ENCODE assay signal across 20 cellular contexts in genomic region chr1:240577095-240577494, GRCh38. TPM values are rescaled to one million over a fixed set of nuclear protein-coding genes. Genes with fewer than 3 reads are reported as not detected.
A peak's percentile ranks its signal among the peaks of the same experiment; 100 is the strongest.
DNase-seq lines count a peak whose midpoint lies in the region; ATAC-seq and TF ChIP-seq lines count a peak whose summit lies in the region.
"Had no signal": no experiment of that assay in that cellular context is flagged by ENCODE, and none has a peak within 500 bp of the region (broad histone marks: within the 10 kb centered on the region; RNA-seq: fewer than 3 reads in every experiment).

No MANE protein-coding gene starts in this region.

- H3K9me2 ChIP-seq in OCI-LY7 (ENCODE audit: insufficient read depth, low read length) = no peaks in the 10 kb centered on the region

- ATAC-seq in DND-41 (ENCODE audit: insufficient read depth, low read depth) = no peak
- no peak for ATAC-seq in SK-N-SH treated with all-trans-retinoic acid at 6 μM for 48 hours
- no peak for ATAC-seq in HG03469 (IDR thresholded peaks at IDR 0.05; ENCODE audit: unreplicated experiment)
- ATAC-seq in left colon = no peak
- ATAC-seq: K562, Panc1 had no signal

- peaks cover 24% of the 10 kb centered on the region for H3K4me1 ChIP-seq in DND-41 (ENCODE audit: insufficient read depth, low read length)
- H3K4me1 ChIP-seq in OCI-LY7 (ENCODE audit: insufficient read depth, low read length, poor library complexity, severe bottlenecking) = peaks cover 6% of the 10 kb centered on the region
- H3K4me1 ChIP-seq in fibroblast of lung (ENCODE audit: control insufficient read depth, extremely low read depth, insufficient read depth, low read length) = no peaks in the 10 kb centered on the region
- no peaks in the 10 kb centered on the region for H3K4me1 ChIP-seq in smooth muscle cell (ENCODE audit: low read depth)
- H3K4me1 ChIP-seq: Caco-2 had no signal

- no peaks in the 10 kb centered on the region for H4K20me1 ChIP-seq in DND-41 (ENCODE audit: insufficient read depth, low read length)
- H4K20me1 ChIP-seq in OCI-LY7 (ENCODE audit: insufficient read depth, low read length) = no peaks in the 10 kb centered on the region
- no peaks in the 10 kb centered on the region for H4K20me1 ChIP-seq in fibroblast of lung (ENCODE audit: control insufficient read depth, extremely low read depth, insufficient read depth, low read length)
- H4K20me1 ChIP-seq in smooth muscle cell (ENCODE audit: low read depth) = no peaks in the 10 kb centered on the region

- intact Hi-C loops in OCI-LY7 (cut with micrococcal nuclease; ENCODE audit: unreplicated experiment) (no loop called here), left colon (cut with DNase I, micrococcal nuclease) (no loop called here)

- no peaks in the 10 kb centered on the region for H3K36me3 ChIP-seq in DND-41 (ENCODE audit: insufficient read depth, low read length)
- H3K36me3 ChIP-seq in OCI-LY7 (ENCODE audit: insufficient read depth, low read length) = no peaks in the 10 kb centered on the region
- no peaks in the 10 kb centered on the region for H3K36me3 ChIP-seq in fibroblast of lung (ENCODE audit: control insufficient read depth, insufficient read depth, low read length)
- no peaks in the 10 kb centered on the region for H3K36me3 ChIP-seq in smooth muscle cell (ENCODE audit: low read depth)

- H3K4me2 ChIP-seq in DND-41 (ENCODE audit: insufficient read depth, low read length) = peak overlapping the region; percentile 65
- H3K4me2 ChIP-seq in OCI-LY7 (ENCODE audit: low read length) = no peak overlapping the region
- H3K4me2 ChIP-seq in fibroblast of lung (ENCODE audit: extremely low read depth, insufficient read depth, low read length) = peak overlapping the region; percentile 26
- peak overlapping the region; percentile 80 for H3K4me2 ChIP-seq in smooth muscle cell

- POLR2A ChIA-PET in OCI-LY7 (lab: Charles Lee) = no interaction called here

- no peak overlapping the region for H2AFZ ChIP-seq in DND-41 (ENCODE audit: low read depth, low read length)
- peak overlapping the region; percentile 97; the same call in 1 of the 2 replicates for H2AFZ ChIP-seq in OCI-LY7 (ENCODE audit: low read length)
- H2AFZ ChIP-seq in fibroblast of lung (ENCODE audit: low read length) = no peak overlapping the region
- H2AFZ ChIP-seq in smooth muscle cell (ENCODE audit: low read depth) = no peak overlapping the region

- H3K9ac ChIP-seq in DND-41 (ENCODE audit: low read depth, low read length) = no peak overlapping the region
- no peak overlapping the region for H3K9ac ChIP-seq in fibroblast of lung (ENCODE audit: insufficient read depth, low read length)
- H3K9ac ChIP-seq in smooth muscle cell (ENCODE audit: low read depth) = no peak overlapping the region

- H3K27me3 ChIP-seq in DND-41 (ENCODE audit: insufficient read depth, low read length, poor library complexity) (no peaks in the 10 kb centered on the region), fibroblast of lung (ENCODE audit: control insufficient read depth, insufficient read depth, low read length) (no peaks in the 10 kb centered on the region), smooth muscle cell (ENCODE audit: low read depth) (no peaks in the 10 kb centered on the region)

- CTCF ChIA-PET in OCI-LY7 (lab: Charles Lee; ENCODE audit: unreplicated experiment) = no interaction called here

- H3K9me3 ChIP-seq in DND-41 (ENCODE audit: insufficient read depth, low read length, severe bottlenecking) (no peaks in the 10 kb centered on the region), OCI-LY7 (ENCODE audit: low read length) (no peaks in the 10 kb centered on the region), fibroblast of lung (ENCODE audit: control insufficient read depth, insufficient read depth, low read depth, low read length) (no peaks in the 10 kb centered on the region), smooth muscle cell (replicated peaks; ENCODE audit: low read depth) (no peaks in the 10 kb centered on the region)
- H3K9me3 ChIP-seq: Caco-2 had no signal

- DNase-seq in DND-41 (no peak), OCI-LY7 (ENCODE audit: low spot score) (no peak), fibroblast of lung (ENCODE audit: low read depth in 2 of 2) (no peak), smooth muscle cell (lab: John Stamatoyannopoulos, UW; ENCODE audit: unreplicated experiment) (no peak), left colon (no peak)
- DNase-seq: Caco-2, GOT3, NCI-H1105, NCI-H1694 treated with DMSO at 0.1 percent for 48 hours, NCI-H345, NCI-H748 treated with DMSO at 0.1 percent for 48 hours, SHP77 had no signal

- TF ChIP-seq CTCF in DND-41 (IDR thresholded peaks at IDR 0.05; ENCODE audit: borderline replicate concordance, extremely low read depth, low read length, poor library complexity, severe bottlenecking) (no peak), OCI-LY7 (conservative IDR thresholded peaks at IDR 0.05; ENCODE audit: low read length) (no peak), fibroblast of lung (conservative IDR thresholded peaks at IDR 0.05 in 1 of 2, IDR thresholded peaks at IDR 0.05 in 1 of 2; ENCODE audit: low read depth in 1 of 2, low read length in 2 of 2) (no peak), smooth muscle cell (IDR thresholded peaks at IDR 0.05; ENCODE audit: borderline replicate concordance, insufficient read depth, poor library complexity, severe bottlenecking) (no peak)

- H3K27ac ChIP-seq in DND-41 (ENCODE audit: low read length) (0 out of 2 replicates have a peak overlapping the region, but pooled peaks have one; percentile 39), OCI-LY7 (ENCODE audit: low read depth, low read length, poor library complexity, severe bottlenecking) (no peak overlapping the region), fibroblast of lung (ENCODE audit: insufficient read depth, low read length) (peak overlapping the region; percentile 18), smooth muscle cell (ENCODE audit: low read depth) (no peak overlapping the region)
- H3K27ac ChIP-seq: HL-60 had no signal

- no TSS peak for BruUV-seq in OCI-LY7 (replicated peaks; lab: Mats Ljungman, UMichigan)

- H3K79me2 ChIP-seq in DND-41 (ENCODE audit: insufficient read depth, low read length) = no peaks in the 10 kb centered on the region
- H3K79me2 ChIP-seq in OCI-LY7 (ENCODE audit: insufficient read depth, low read depth, low read length) = no peaks in the 10 kb centered on the region
- H3K79me2 ChIP-seq in fibroblast of lung (ENCODE audit: control insufficient read depth, insufficient read depth, low read length) = no peaks in the 10 kb centered on the region
- H3K79me2 ChIP-seq in smooth muscle cell (ENCODE audit: low read depth) = no peaks in the 10 kb centered on the region

- H3K4me3 ChIP-seq in DND-41 (ENCODE audit: low read depth in 1 of 2, low read length in 2 of 2) (0 out of 4 replicates have a peak overlapping the region, but pooled peaks of 1 of the 2 experiments have one; percentile 39), OCI-LY7 (ENCODE audit: low read depth, low read length, poor library complexity, severe bottlenecking) (no peak overlapping the region), fibroblast of lung (replicated peaks in 1 of 4; ENCODE audit: control extremely low read depth in 1 of 4, insufficient read depth in 1 of 4, low read depth in 3 of 4, low read length in 4 of 4) (peak overlapping the region in 2 of 4 experiments; percentile 4 to 57), smooth muscle cell (no peak overlapping the region)
- H3K4me3 ChIP-seq: GM12878, K562 had no signal

- 76% methylated on average over 5 of the region's 5 CpGs for WGBS in smooth muscle cell (ENCODE audit: low lambda C conversion rate)

- H3F3A ChIP-seq in smooth muscle cell (ENCODE audit: low read depth) = no peaks in the 10 kb centered on the region

TF ChIP-seq in SK-N-SH treated with all-trans-retinoic acid at 6 μM for 48 hours, 23 proteins besides CTCF, POLR2A, EP300 and RAD21:
- no peak for TF ChIP-seq CREB5 (CRISPR knock-in tag; IDR thresholded peaks at IDR 0.05; ENCODE audit: low read depth)
- TF ChIP-seq OSR1 (CRISPR knock-in tag; IDR thresholded peaks at IDR 0.05) = no peak
- TF ChIP-seq RARB (CRISPR knock-in tag; IDR thresholded peaks at IDR 0.05) = no peak
- TF ChIP-seq ZFP30 (CRISPR knock-in tag; IDR thresholded peaks at IDR 0.05) = no peak
- no peak for TF ChIP-seq ZNF8 (CRISPR knock-in tag; IDR thresholded peaks at IDR 0.05)
- TF ChIP-seq BACH2 (CRISPR knock-in tag; IDR thresholded peaks at IDR 0.05; ENCODE audit: borderline replicate concordance) = no peak
- no peak for TF ChIP-seq ARNTL (CRISPR knock-in tag; IDR thresholded peaks at IDR 0.05; ENCODE audit: borderline replicate concordance, low read depth)
- no peak for TF ChIP-seq ZFP3 (CRISPR knock-in tag; IDR thresholded peaks at IDR 0.05)

RNA-seq across cellular contexts. Expression of gene GREM2, which starts 34.9 kb away (rescaled TPM):
- not detected in 2 replicates for total RNA-seq in OCI-LY7 (2014; rRNA removed; shearing (Covaris generic))
- total RNA-seq in OCI-LY7 (2022) = not detected in 2 replicates
- 4.9 and 21.1 TPM in 2 replicates for total RNA-seq in fibroblast of lung
- 6.9 and 26.1 TPM in 2 replicates for polyA plus RNA-seq in fibroblast of lung
- polyA plus RNA-seq in fibroblast of lung (2012) = 6.9 and 26.9 TPM in 2 replicates
- polyA minus RNA-seq in fibroblast of lung (ENCODE audit: low replicate concordance) = 2.8 and 7.7 TPM in 2 replicates
- total RNA-seq in smooth muscle cell = 8.0 and 9.1 TPM in 2 replicates
- 14.1 and 15.1 TPM in 2 replicates for polyA plus RNA-seq in smooth muscle cell
- 1 to 10 TPM; 2.5 to 10.0 TPM for total RNA-seq in left colon
- total RNA-seq: G401, GM12878 had no signal
- polyA plus RNA-seq: CD14-positive monocyte, GM12878 had no signal

Comparison
In these comparisons a context has a peak if more than half of its experiments do, and no peak if none do; other contexts are left out.
1. H3K27ac ChIP-seq: peak in DND-41 (single experiment) and fibroblast of lung (single experiment); none in OCI-LY7 (single experiment) and smooth muscle cell (single experiment).